8 cellular contexts compared by ENCODE assay signal in genomic region chr1:235012436-235013210, GRCh38.
DNase-seq lines count a peak whose midpoint lies in the region; ATAC-seq, FAIRE-seq and TF ChIP-seq lines count a peak whose summit lies in the region.

No MANE protein-coding gene starts in this region.

- TF ChIP-seq CTCF in fibroblast of lung (conservative IDR thresholded peaks at IDR 0.05 in 1 of 2, IDR thresholded peaks at IDR 0.05 in 1 of 2; ENCODE audit: low read depth in 1 of 2, low read length in 2 of 2) (no peak), D721Med (IDR thresholded peaks at IDR 0.05; ENCODE audit: insufficient read depth, missing control alignments) (no peak)

- H3K4me1 Mint-ChIP-seq in T-helper 17 cell, result peaks cover 31% of the 10 kb centered on the region

- H3K9ac ChIP-seq in fibroblast of lung (ENCODE audit: insufficient read depth, low read length) (peak overlapping the region; percentile 13), skeletal muscle tissue (ENCODE audit: low read depth in 1 of 3, low read length in 3 of 3) (no peak overlapping the region)

- DNase-seq in T-helper 17 cell, result no peak
- no peak for DNase-seq in fibroblast of lung (ENCODE audit: low read depth in 2 of 2)
- DNase-seq in D721Med (ENCODE audit: insufficient read length, low spot score), result no peak
- no peak for DNase-seq in NCI-H2107 treated with DMSO at 0.1 percent for 48 hours (lab: John Stamatoyannopoulos, UW; ENCODE audit: unreplicated experiment)
- DNase-seq in hepatic stellate cell (ENCODE audit: low spot score), result no peak

- ATAC-seq in T-helper 17 cell (no peak), HG02588 (IDR thresholded peaks at IDR 0.05; ENCODE audit: unreplicated experiment) (no peak)

- no peaks in the 10 kb centered on the region for H3K36me3 Mint-ChIP-seq in T-helper 17 cell (ENCODE audit: low read depth)

- H3K4me3 ChIP-seq in fibroblast of lung (replicated peaks in 1 of 4; ENCODE audit: control extremely low read depth in 1 of 4, insufficient read depth in 1 of 4, low read depth in 3 of 4, low read length in 4 of 4) (no peak overlapping the region), skeletal muscle tissue (ENCODE audit: low read length in 3 of 3) (no peak overlapping the region)

- no peaks in the 10 kb centered on the region for H3K36me3 ChIP-seq in fibroblast of lung (ENCODE audit: control insufficient read depth, insufficient read depth, low read length)
- H3K36me3 ChIP-seq in skeletal muscle tissue (ENCODE audit: control insufficient read depth in 3 of 3, insufficient read depth in 3 of 3, low read length in 3 of 3), result no peaks in the 10 kb centered on the region

- H3K27ac Mint-ChIP-seq in T-helper 17 cell, result peak overlapping the region; percentile 100

- peak; percentile 8 for TF ChIP-seq POLR2A in GM19099 (IDR thresholded peaks at IDR 0.05; ENCODE audit: extremely low read depth, insufficient read length, low read depth)

- H3K27me3 Mint-ChIP-seq in T-helper 17 cell, result no peaks in the 10 kb centered on the region

- H2AFZ ChIP-seq in fibroblast of lung (ENCODE audit: low read length), result no peak overlapping the region

- peak overlapping the region; percentile 92 for H3K27ac ChIP-seq in fibroblast of lung (ENCODE audit: insufficient read depth, low read length)
- H3K27ac ChIP-seq in skeletal muscle tissue (ENCODE audit: low read depth, low read length), result peak overlapping the region; percentile 50

- no peaks in the 10 kb centered on the region for H3K79me2 ChIP-seq in fibroblast of lung (ENCODE audit: control insufficient read depth, insufficient read depth, low read length)

- H4K20me1 ChIP-seq in fibroblast of lung (ENCODE audit: control insufficient read depth, extremely low read depth, insufficient read depth, low read length), result no peaks in the 10 kb centered on the region

- no peaks in the 10 kb centered on the region for H3K27me3 ChIP-seq in fibroblast of lung (ENCODE audit: control insufficient read depth, insufficient read depth, low read length)
- no peaks in the 10 kb centered on the region for H3K27me3 ChIP-seq in skeletal muscle tissue (ENCODE audit: control insufficient read depth in 3 of 3, insufficient read depth in 3 of 3, low read length in 3 of 3)

- H3K4me2 ChIP-seq in fibroblast of lung (ENCODE audit: extremely low read depth, insufficient read depth, low read length), result peak overlapping the region; percentile 45

- no peaks in the 10 kb centered on the region for H3K9me3 ChIP-seq in T-helper 17 cell (ENCODE audit: control insufficient read depth, low read length, poor library complexity, severe bottlenecking)
- no peaks in the 10 kb centered on the region for H3K9me3 ChIP-seq in fibroblast of lung (ENCODE audit: control insufficient read depth, insufficient read depth, low read depth, low read length)
- H3K9me3 ChIP-seq in skeletal muscle tissue (ENCODE audit: control insufficient read depth in 3 of 3, low read length in 3 of 3), result peaks cover 0 to 3% (median under 1%) of the 10 kb centered on the region in 3 donors

- peak overlapping the region; percentile 85 for H3K4me3 Mint-ChIP-seq in T-helper 17 cell

- peaks cover 11% of the 10 kb centered on the region for H3K4me1 ChIP-seq in fibroblast of lung (ENCODE audit: control insufficient read depth, extremely low read depth, insufficient read depth, low read length)
- peaks cover 11 to 13% (median 12%) of the 10 kb centered on the region in 3 donors for H3K4me1 ChIP-seq in skeletal muscle tissue (ENCODE audit: control insufficient read depth in 3 of 3, insufficient read depth in 3 of 3, low read length in 3 of 3)

- no peak for FAIRE-seq in D721Med (lab: Jason Lieb, UNC)
